20 cellular contexts compared by ENCODE assay signal in the genomic region with DNA sequence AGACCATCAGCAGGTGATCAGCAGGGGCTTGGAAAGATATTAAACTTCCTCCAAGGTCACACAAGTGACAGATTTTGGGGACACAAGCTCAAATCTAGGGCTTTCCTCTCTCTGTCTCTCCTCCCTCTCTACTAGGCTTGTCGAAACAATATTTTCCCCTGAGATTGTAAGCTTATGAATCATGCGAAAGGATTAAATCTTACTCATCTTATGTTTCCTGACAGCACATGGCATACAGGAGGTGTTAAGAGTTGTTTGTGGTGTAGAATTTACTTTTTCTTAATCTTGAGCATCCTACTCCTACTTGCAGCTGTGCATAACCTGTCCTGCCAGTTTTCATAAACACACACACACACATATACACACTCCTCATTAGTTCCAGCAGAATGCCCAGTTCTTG.
DNase-seq lines count a peak whose midpoint lies in the region; ATAC-seq, FAIRE-seq and TF ChIP-seq lines count a peak whose summit lies in the region.
"Had no signal": no experiment of that assay in that cellular context is flagged by ENCODE, and none has a peak within 500 bp of the region (broad histone marks: within the 10 kb centered on the region; RNA-seq: fewer than 3 reads in every experiment).

No MANE protein-coding gene starts in this region.

- ATAC-seq in HG02973 (IDR thresholded peaks at IDR 0.05; ENCODE audit: unreplicated experiment): no peak
- ATAC-seq: HCT116, left cardiac atrium had no signal

- H4K20me1 ChIP-seq in osteoblast (ENCODE audit: insufficient read depth, low read length): no peaks in the 10 kb centered on the region
- H4K20me1 ChIP-seq in neural progenitor cell (ENCODE audit: low read depth): no peaks in the 10 kb centered on the region

- DNase-seq in ELR (ENCODE audit: low read depth): peak; percentile 90
- DNase-seq in RCC 7860 (ENCODE audit: low spot score): peak; percentile 67
- peak; percentile 96 for DNase-seq in epithelial cell of esophagus (ENCODE audit: low read depth)
- DNase-seq in osteoblast (ENCODE audit: insufficient read length, low spot score, missing footprints): peak; percentile 90
- no peak for DNase-seq in neural progenitor cell (ENCODE audit: low spot score)
- no peak for DNase-seq in effector CD8-positive, alpha-beta T cell (lab: John Stamatoyannopoulos, UW)
- DNase-seq in caudate nucleus (lab: John Stamatoyannopoulos, UW): no peak
- DNase-seq: activated naive CD4-positive, alpha-beta T cell treated with anti-CD3 and anti-CD28 coated beads, Interleukin-2, amount 50 U/mL, for 16 hours; CD4-positive, alpha-beta memory T cell; left cardiac atrium; naive B cell; NCI-H1092; NCI-H526; SHP77 had no signal

- H3K9me3 ChIP-seq in osteoblast (ENCODE audit: low read depth, low read length) (peaks cover 3% of the 10 kb centered on the region), neural progenitor cell (ENCODE audit: low read depth) (peaks cover 6% of the 10 kb centered on the region)

- H3K79me2 ChIP-seq in osteoblast (ENCODE audit: insufficient read depth, low read length): no peaks in the 10 kb centered on the region
- H3K79me2 ChIP-seq in neural progenitor cell (ENCODE audit: low read depth): no peaks in the 10 kb centered on the region

- H3K4me1 Mint-ChIP-seq in neural progenitor cell: no peaks in the 10 kb centered on the region
- H3K4me1 Mint-ChIP-seq: CD4-positive, alpha-beta memory T cell; naive B cell had no signal

- TF ChIP-seq CTCF in epithelial cell of esophagus (IDR thresholded peaks at IDR 0.05; ENCODE audit: insufficient read depth, low read depth, low read length, missing control alignments) (no peak), osteoblast (IDR thresholded peaks at IDR 0.05; ENCODE audit: extremely low read depth, low read depth, low read length) (no peak), neural progenitor cell (IDR thresholded peaks at IDR 0.05) (no peak)

- H3K4me3 Mint-ChIP-seq in neural progenitor cell: no peak overlapping the region
- H3K4me3 Mint-ChIP-seq: naive B cell had no signal

- H3K4me1 ChIP-seq in osteoblast (ENCODE audit: insufficient read depth, low read length): peaks cover 12% of the 10 kb centered on the region
- no peaks in the 10 kb centered on the region for H3K4me1 ChIP-seq in neural progenitor cell
- H3K4me1 ChIP-seq: suprapubic skin had no signal

- no peaks in the 10 kb centered on the region for H3K36me3 Mint-ChIP-seq in neural progenitor cell

- no peak overlapping the region for H3K27ac Mint-ChIP-seq in neural progenitor cell
- H3K27ac Mint-ChIP-seq: CD4-positive, alpha-beta memory T cell; naive B cell had no signal

- H3K27me3 ChIP-seq in osteoblast (ENCODE audit: insufficient read depth, low read length): peaks cover 3% of the 10 kb centered on the region
- H3K27me3 ChIP-seq in neural progenitor cell: no peaks in the 10 kb centered on the region
- H3K27me3 ChIP-seq: suprapubic skin had no signal

- H3K9me3 Mint-ChIP-seq in neural progenitor cell: peaks cover 19% of the 10 kb centered on the region

- no peak overlapping the region for H3K27ac ChIP-seq in osteoblast (ENCODE audit: low read depth, low read length)
- H3K27ac ChIP-seq in neural progenitor cell: no peak overlapping the region
- H3K27ac ChIP-seq in caudate nucleus (ENCODE audit: low read depth, low read length): no peak overlapping the region
- H3K27ac ChIP-seq: skin epidermis, suprapubic skin had no signal

- FAIRE-seq in RCC 7860 (lab: Jason Lieb, UNC): peak; percentile 40
- FAIRE-seq: GM18507, TTC549 had no signal

- no peaks in the 10 kb centered on the region for H3F3A ChIP-seq in neural progenitor cell (ENCODE audit: low read depth)

- H3K4me3 ChIP-seq in epithelial cell of esophagus (ENCODE audit: low read length): no peak overlapping the region
- H3K4me3 ChIP-seq in osteoblast (ENCODE audit: insufficient read depth, low read length): no peak overlapping the region
- no peak overlapping the region for H3K4me3 ChIP-seq in neural progenitor cell
- H3K4me3 ChIP-seq: skin epidermis, suprapubic skin had no signal

- peak overlapping the region; percentile 22 for H3K4me2 ChIP-seq in osteoblast (ENCODE audit: insufficient read depth, low read length)
- no peak overlapping the region for H3K4me2 ChIP-seq in neural progenitor cell

- H2AFZ ChIP-seq in osteoblast (ENCODE audit: low read length) (no peak overlapping the region), neural progenitor cell (replicated peaks) (no peak overlapping the region)

- H3K36me3 ChIP-seq in osteoblast (ENCODE audit: insufficient read depth, low read length): no peaks in the 10 kb centered on the region
- no peaks in the 10 kb centered on the region for H3K36me3 ChIP-seq in neural progenitor cell
- H3K36me3 ChIP-seq: suprapubic skin had no signal

- no peak overlapping the region for H3K9ac ChIP-seq in neural progenitor cell

- no peaks in the 10 kb centered on the region for H3K27me3 Mint-ChIP-seq in neural progenitor cell (ENCODE audit: insufficient read depth, low read depth)
- H3K27me3 Mint-ChIP-seq: CD4-positive, alpha-beta memory T cell; naive B cell had no signal

Comparison
In these comparisons a context has a peak if more than half of its experiments do, and no peak if none do; other contexts are left out.
1. DNase-seq: peak in ELR (single experiment), RCC 7860 (single experiment), epithelial cell of esophagus (single experiment) and osteoblast (single experiment); none in neural progenitor cell (single experiment), effector CD8-positive, alpha-beta T cell (single experiment) and caudate nucleus (0 of 61).